ENCODE assay signal across 1 cellular context in genomic region chr1:55214903-55215193, GRCh38.
TF ChIP-seq lines count a peak whose summit lies in the region.

No MANE protein-coding gene starts in this region.

TF ChIP-seq in HepG2, 621 proteins besides CTCF, POLR2A, EP300 and RAD21 (continues in another document):
- peak; percentile 49; the same call in 1 of the 2 replicates for TF ChIP-seq NFAT5 (CRISPR knock-in tag; IDR thresholded peaks at IDR 0.05)
- 0 out of 2 replicates have a peak, but pooled peaks have one; percentile 19 for TF ChIP-seq KLF12 (CRISPR knock-in tag; IDR thresholded peaks at IDR 0.05; ENCODE audit: borderline replicate concordance)
- TF ChIP-seq PRDM15 (CRISPR knock-in tag; IDR thresholded peaks at IDR 0.05): peak; percentile 9; the same call in 1 of the 2 replicates
- TF ChIP-seq, protein P1, sequence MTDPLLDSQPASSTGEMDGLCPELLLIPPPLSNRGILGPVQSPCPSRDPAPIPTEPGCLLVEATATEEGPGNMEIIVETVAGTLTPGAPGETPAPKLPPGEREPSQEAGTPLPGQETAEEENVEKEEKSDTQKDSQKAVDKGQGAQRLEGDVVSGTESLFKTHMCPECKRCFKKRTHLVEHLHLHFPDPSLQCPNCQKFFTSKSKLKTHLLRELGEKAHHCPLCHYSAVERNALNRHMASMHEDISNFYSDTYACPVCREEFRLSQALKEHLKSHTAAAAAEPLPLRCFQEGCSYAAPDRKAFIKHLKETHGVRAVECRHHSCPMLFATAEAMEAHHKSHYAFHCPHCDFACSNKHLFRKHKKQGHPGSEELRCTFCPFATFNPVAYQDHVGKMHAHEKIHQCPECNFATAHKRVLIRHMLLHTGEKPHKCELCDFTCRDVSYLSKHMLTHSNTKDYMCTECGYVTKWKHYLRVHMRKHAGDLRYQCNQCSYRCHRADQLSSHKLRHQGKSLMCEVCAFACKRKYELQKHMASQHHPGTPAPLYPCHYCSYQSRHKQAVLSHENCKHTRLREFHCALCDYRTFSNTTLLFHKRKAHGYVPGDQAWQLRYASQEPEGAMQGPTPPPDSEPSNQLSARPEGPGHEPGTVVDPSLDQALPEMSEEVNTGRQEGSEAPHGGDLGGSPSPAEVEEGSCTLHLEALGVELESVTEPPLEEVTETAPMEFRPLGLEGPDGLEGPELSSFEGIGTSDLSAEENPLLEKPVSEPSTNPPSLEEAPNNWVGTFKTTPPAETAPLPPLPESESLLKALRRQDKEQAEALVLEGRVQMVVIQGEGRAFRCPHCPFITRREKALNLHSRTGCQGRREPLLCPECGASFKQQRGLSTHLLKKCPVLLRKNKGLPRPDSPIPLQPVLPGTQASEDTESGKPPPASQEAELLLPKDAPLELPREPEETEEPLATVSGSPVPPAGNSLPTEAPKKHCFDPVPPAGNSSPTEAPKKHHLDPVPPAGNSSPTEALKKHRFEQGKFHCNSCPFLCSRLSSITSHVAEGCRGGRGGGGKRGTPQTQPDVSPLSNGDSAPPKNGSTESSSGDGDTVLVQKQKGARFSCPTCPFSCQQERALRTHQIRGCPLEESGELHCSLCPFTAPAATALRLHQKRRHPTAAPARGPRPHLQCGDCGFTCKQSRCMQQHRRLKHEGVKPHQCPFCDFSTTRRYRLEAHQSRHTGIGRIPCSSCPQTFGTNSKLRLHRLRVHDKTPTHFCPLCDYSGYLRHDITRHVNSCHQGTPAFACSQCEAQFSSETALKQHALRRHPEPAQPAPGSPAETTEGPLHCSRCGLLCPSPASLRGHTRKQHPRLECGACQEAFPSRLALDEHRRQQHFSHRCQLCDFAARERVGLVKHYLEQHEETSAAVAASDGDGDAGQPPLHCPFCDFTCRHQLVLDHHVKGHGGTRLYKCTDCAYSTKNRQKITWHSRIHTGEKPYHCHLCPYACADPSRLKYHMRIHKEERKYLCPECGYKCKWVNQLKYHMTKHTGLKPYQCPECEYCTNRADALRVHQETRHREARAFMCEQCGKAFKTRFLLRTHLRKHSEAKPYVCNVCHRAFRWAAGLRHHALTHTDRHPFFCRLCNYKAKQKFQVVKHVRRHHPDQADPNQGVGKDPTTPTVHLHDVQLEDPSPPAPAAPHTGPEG (CRISPR knock-in tag; IDR thresholded peaks at IDR 0.05): no peak
- 0 out of 2 replicates have a peak, but pooled peaks have one; percentile 34 for TF ChIP-seq NKX3-1 (CRISPR knock-in tag; IDR thresholded peaks at IDR 0.05)
- peak; percentile 77; the same call in 1 of the 2 replicates for TF ChIP-seq MYC (CRISPR knock-in tag; IDR thresholded peaks at IDR 0.05; ENCODE audit: borderline replicate concordance)
- TF ChIP-seq ZBTB10 (CRISPR knock-in tag; IDR thresholded peaks at IDR 0.05; ENCODE audit: borderline replicate concordance): peak; percentile 10; the same call in 1 of the 2 replicates
- peak; percentile 7; the same call in 1 of the 2 replicates for TF ChIP-seq ZBTB7A (CRISPR knock-in tag; IDR thresholded peaks at IDR 0.05)
- TF ChIP-seq, protein P2, sequence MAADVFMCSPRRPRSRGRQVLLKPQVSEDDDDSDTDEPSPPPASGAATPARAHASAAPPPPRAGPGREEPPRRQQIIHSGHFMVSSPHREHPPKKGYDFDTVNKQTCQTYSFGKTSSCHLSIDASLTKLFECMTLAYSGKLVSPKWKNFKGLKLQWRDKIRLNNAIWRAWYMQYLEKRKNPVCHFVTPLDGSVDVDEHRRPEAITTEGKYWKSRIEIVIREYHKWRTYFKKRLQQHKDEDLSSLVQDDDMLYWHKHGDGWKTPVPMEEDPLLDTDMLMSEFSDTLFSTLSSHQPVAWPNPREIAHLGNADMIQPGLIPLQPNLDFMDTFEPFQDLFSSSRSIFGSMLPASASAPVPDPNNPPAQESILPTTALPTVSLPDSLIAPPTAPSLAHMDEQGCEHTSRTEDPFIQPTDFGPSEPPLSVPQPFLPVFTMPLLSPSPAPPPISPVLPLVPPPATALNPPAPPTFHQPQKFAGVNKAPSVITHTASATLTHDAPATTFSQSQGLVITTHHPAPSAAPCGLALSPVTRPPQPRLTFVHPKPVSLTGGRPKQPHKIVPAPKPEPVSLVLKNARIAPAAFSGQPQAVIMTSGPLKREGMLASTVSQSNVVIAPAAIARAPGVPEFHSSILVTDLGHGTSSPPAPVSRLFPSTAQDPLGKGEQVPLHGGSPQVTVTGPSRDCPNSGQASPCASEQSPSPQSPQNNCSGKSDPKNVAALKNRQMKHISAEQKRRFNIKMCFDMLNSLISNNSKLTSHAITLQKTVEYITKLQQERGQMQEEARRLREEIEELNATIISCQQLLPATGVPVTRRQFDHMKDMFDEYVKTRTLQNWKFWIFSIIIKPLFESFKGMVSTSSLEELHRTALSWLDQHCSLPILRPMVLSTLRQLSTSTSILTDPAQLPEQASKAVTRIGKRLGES (CRISPR knock-in tag; IDR thresholded peaks at IDR 0.05; ENCODE audit: borderline replicate concordance): 0 out of 2 replicates have a peak, but pooled peaks have one; percentile 67
- TF ChIP-seq ZNF430 (CRISPR knock-in tag; IDR thresholded peaks at IDR 0.05): no peak
- peak; percentile 12; the same call in 1 of the 2 replicates for TF ChIP-seq BRD4 (CRISPR knock-in tag; IDR thresholded peaks at IDR 0.05)
- TF ChIP-seq ZSCAN20 (CRISPR knock-in tag; IDR thresholded peaks at IDR 0.05; ENCODE audit: borderline replicate concordance): 0 out of 2 replicates have a peak, but pooled peaks have one; percentile 31
- 0 out of 2 replicates have a peak, but pooled peaks have one; percentile 16 for TF ChIP-seq ZMAT3 (CRISPR knock-in tag; conservative IDR thresholded peaks at IDR 0.05)
- TF ChIP-seq THAP11 (CRISPR knock-in tag; IDR thresholded peaks at IDR 0.05): no peak
- TF ChIP-seq ZNF879 (CRISPR knock-in tag; IDR thresholded peaks at IDR 0.05): 0 out of 2 replicates have a peak, but pooled peaks have one; percentile 78
- TF ChIP-seq AKNA (CRISPR knock-in tag; IDR thresholded peaks at IDR 0.05; ENCODE audit: borderline replicate concordance): peak; percentile 35; the same call in 1 of the 2 replicates
- TF ChIP-seq ZBTB34 (CRISPR knock-in tag; IDR thresholded peaks at IDR 0.05): no peak
- 0 out of 2 replicates have a peak, but pooled peaks have one; percentile 22 for TF ChIP-seq XBP1 (CRISPR knock-in tag; IDR thresholded peaks at IDR 0.05)
- no peak for TF ChIP-seq ZNF816 (CRISPR knock-in tag; IDR thresholded peaks at IDR 0.05; ENCODE audit: borderline replicate concordance)
- TF ChIP-seq ZNF709 (CRISPR knock-in tag; IDR thresholded peaks at IDR 0.05): peak; percentile 27; the same call in 1 of the 2 replicates
